In genomic region chr11:11403763-11404725, GRCh38 we compare ENCODE assay signal across 13 cellular contexts. TPM values are rescaled to one million over a fixed set of nuclear protein-coding genes. Genes with fewer than 3 reads are reported as not detected.
DNase-seq lines count a peak whose midpoint lies in the region; ATAC-seq and TF ChIP-seq lines count a peak whose summit lies in the region.
"Had no signal": no experiment of that assay in that cellular context is flagged by ENCODE, and none has a peak within 500 bp of the region (broad histone marks: within the 10 kb centered on the region; RNA-seq: fewer than 3 reads in every experiment).

No MANE protein-coding gene starts in this region.

- peak overlapping the region; percentile 30 for H4K91ac ChIP-seq in trophoblast cell (ENCODE audit: low read depth, low read length)

- H3K4me3 Mint-ChIP-seq in HFFc6 (no peak overlapping the region), glutamatergic neuron (ENCODE audit: unreplicated experiment) (peak overlapping the region; percentile 42)
- H3K4me3 Mint-ChIP-seq: stimulated activated naive B cell treated with anti-CD40 and anti-IgM and Interleukin-4, amounts not matched to agents 10 μg/mL and 1 μg/mL and 100 μg/mL, for 72 hours had no signal

- peak overlapping the region; percentile 33 for H3K14ac ChIP-seq in trophoblast cell (ENCODE audit: low read length)

- H3K27ac Mint-ChIP-seq in HFFc6, result 0 out of 2 replicates have a peak overlapping the region, but pooled peaks have one; percentile 2
- H3K27ac Mint-ChIP-seq in glutamatergic neuron (ENCODE audit: unreplicated experiment), result no peak overlapping the region
- H3K27ac Mint-ChIP-seq: stimulated activated naive B cell treated with anti-CD40 and anti-IgM and Interleukin-4, amounts not matched to agents 10 μg/mL and 1 μg/mL and 100 μg/mL, for 72 hours had no signal

- no peak overlapping the region for H2AK5ac ChIP-seq in trophoblast cell (ENCODE audit: low read length)

- no peak overlapping the region for H2BK5ac ChIP-seq in trophoblast cell (ENCODE audit: low read depth, low read length, poor library complexity)

- no peak overlapping the region for H3K27ac ChIP-seq in trophoblast cell (ENCODE audit: low read depth, low read length)

- peaks cover 30 to 35% of the 10 kb centered on the region in 2 experiments for H3K4me1 ChIP-seq in trophoblast cell (ENCODE audit: control insufficient read depth in 1 of 2, insufficient read depth in 2 of 2, low read length in 2 of 2)

- H3K18ac ChIP-seq in trophoblast cell (ENCODE audit: low read length), result no peak overlapping the region

- no peak for TF ChIP-seq CTCF in HFFc6 (IDR thresholded peaks at IDR 0.05)
- no peak for TF ChIP-seq CTCF in astrocyte of the cerebellum (IDR thresholded peaks at IDR 0.05; ENCODE audit: low read depth, low read length, missing control alignments)
- TF ChIP-seq CTCF in glutamatergic neuron (IDR thresholded peaks at IDR 0.05; ENCODE audit: partially characterized antibody, unreplicated experiment), result no peak

- peaks cover 4% of the 10 kb centered on the region for H3K79me1 ChIP-seq in trophoblast cell (ENCODE audit: low read length)

- peak overlapping the region; percentile 4 for H4K8ac ChIP-seq in trophoblast cell (ENCODE audit: low read depth, low read length)

- H4K12ac ChIP-seq in trophoblast cell (ENCODE audit: low read depth, low read length), result no peak overlapping the region

- H3K4ac ChIP-seq in trophoblast cell (ENCODE audit: low read depth, low read length), result no peak overlapping the region

- no peak overlapping the region for H3K23ac ChIP-seq in trophoblast cell (ENCODE audit: low read length)

- H3K4me3 ChIP-seq in astrocyte of the cerebellum (ENCODE audit: low read depth, low read length), result no peak overlapping the region
- H3K4me3 ChIP-seq in trophoblast cell (ENCODE audit: low read depth, low read length), result no peak overlapping the region

- H3K9me3 Mint-ChIP-seq in HFFc6, result no peaks in the 10 kb centered on the region
- peaks cover 13% of the 10 kb centered on the region for H3K9me3 Mint-ChIP-seq in glutamatergic neuron (ENCODE audit: unreplicated experiment)
- H3K9me3 Mint-ChIP-seq: stimulated activated naive B cell treated with anti-CD40 and anti-IgM and Interleukin-4, amounts not matched to agents 10 μg/mL and 1 μg/mL and 100 μg/mL, for 72 hours had no signal

- no peaks in the 10 kb centered on the region for H3K27me3 ChIP-seq in trophoblast cell (ENCODE audit: insufficient read depth, low read length)
- H3K27me3 ChIP-seq: BE2C had no signal

- H3K9me3 ChIP-seq in trophoblast cell (ENCODE audit: insufficient read depth, low read depth, low read length), result no peaks in the 10 kb centered on the region
- H3K9me3 ChIP-seq: BE2C had no signal

- peak; percentile 15 for DNase-seq in HFFc6
- DNase-seq in astrocyte of the cerebellum (ENCODE audit: low read depth), result peak; percentile 56
- no peak for DNase-seq in glutamatergic neuron
- DNase-seq in trophoblast cell, result peak; percentile 25 to 51
- no peak for DNase-seq in AG08396 (ENCODE audit: low spot score)
- no peak for DNase-seq in foreskin melanocyte
- DNase-seq: activated CD4-positive, alpha-beta T cell treated with anti-CD3 and anti-CD28 coated beads for 1 hour; BE2C; KG1; NCI-H187 treated with DMSO at 0.1 percent for 48 hours; stimulated activated naive B cell treated with anti-CD40 and anti-IgM and Interleukin-4, amounts not matched to agents 10 μg/mL and 1 μg/mL and 100 μg/mL, for 72 hours had no signal

- peak overlapping the region; percentile 14 for H2BK120ac ChIP-seq in trophoblast cell (ENCODE audit: insufficient read depth, low read length, poor library complexity)

- H3K36me3 Mint-ChIP-seq in HFFc6 (ENCODE audit: low read depth) (no peaks in the 10 kb centered on the region), glutamatergic neuron (ENCODE audit: unreplicated experiment) (no peaks in the 10 kb centered on the region)
- H3K36me3 Mint-ChIP-seq: stimulated activated naive B cell treated with anti-CD40 and anti-IgM and Interleukin-4, amounts not matched to agents 10 μg/mL and 1 μg/mL and 100 μg/mL, for 72 hours had no signal

- peak overlapping the region; percentile 19 for H2BK12ac ChIP-seq in trophoblast cell (ENCODE audit: low read length)

- H3K4me1 Mint-ChIP-seq in HFFc6 (ENCODE audit: low read depth), result peaks cover 23% of the 10 kb centered on the region
- H3K4me1 Mint-ChIP-seq in glutamatergic neuron (ENCODE audit: low read depth, unreplicated experiment), result peaks cover 49% of the 10 kb centered on the region
- H3K4me1 Mint-ChIP-seq: stimulated activated naive B cell treated with anti-CD40 and anti-IgM and Interleukin-4, amounts not matched to agents 10 μg/mL and 1 μg/mL and 100 μg/mL, for 72 hours had no signal

- H3K9ac ChIP-seq in trophoblast cell (ENCODE audit: low read length), result no peak overlapping the region

- no peak overlapping the region for H3K4me2 ChIP-seq in trophoblast cell (ENCODE audit: low read length)

- H3K27me3 Mint-ChIP-seq in HFFc6 (ENCODE audit: insufficient read depth), result peaks cover 11% of the 10 kb centered on the region
- H3K27me3 Mint-ChIP-seq in glutamatergic neuron (ENCODE audit: unreplicated experiment), result peaks cover under 1% of the 10 kb centered on the region

- no peak for ATAC-seq in HG03045 (IDR thresholded peaks at IDR 0.05; ENCODE audit: unreplicated experiment)
- no peak for ATAC-seq in HG03139 (IDR thresholded peaks at IDR 0.05; ENCODE audit: unreplicated experiment)
- ATAC-seq: stimulated activated naive B cell treated with anti-CD40 and anti-IgM and Interleukin-4, amounts not matched to agents 10 μg/mL and 1 μg/mL and 100 μg/mL, for 72 hours had no signal

- H3K36me3 ChIP-seq in trophoblast cell (ENCODE audit: control insufficient read depth in 1 of 2, insufficient read depth in 2 of 2, low read length in 2 of 2), result no peaks in the 10 kb centered on the region
- H3K36me3 ChIP-seq: BE2C had no signal

- in situ Hi-C loops in astrocyte of the cerebellum (cut with HindIII; ENCODE audit: low sequenced_read_pairs), result no loop called here

- no CpG with 5 or more reads among the region's 20 CpGs for WGBS in trophoblast cell (ENCODE audit: extremely low coverage, insufficient coverage, insufficient read length)

- no peaks in the 10 kb centered on the region for H3K79me2 ChIP-seq in trophoblast cell (ENCODE audit: control insufficient read depth, insufficient read depth, low read length, poor library complexity)

- H2AFZ ChIP-seq in trophoblast cell (ENCODE audit: insufficient read depth, low read length, poor library complexity), result peak overlapping the region; percentile 10

RNA-seq across cellular contexts. Expression of gene CSNK2A3, which starts 51.0 kb away (rescaled TPM):
- 1 to 10 TPM; 1.2 to 3.6 (median 2.0) TPM for total RNA-seq in HFFc6 (2021; fragmentation: NEBNext Ultra II Directional; extraction: Animal tissue kit (Norgen Biotek cat#: 25700))
- total RNA-seq in glutamatergic neuron (ENCODE audit: unreplicated experiment), result 17.4 TPM
- polyA plus RNA-seq in trophoblast cell (2013), result 2.6 and 2.7 TPM in 2 replicates

Comparison
In these comparisons a context has a peak if more than half of its experiments do, and no peak if none do; other contexts are left out.
1. DNase-seq: peak in HFFc6 (single experiment), astrocyte of the cerebellum (single experiment) and trophoblast cell (2 of 2); none in glutamatergic neuron (single experiment), AG08396 (single experiment) and foreskin melanocyte (single experiment).